6 cellular contexts compared by ENCODE assay signal in genomic region chrY:18118388-18118787, GRCh38.
A peak's percentile ranks its signal among the peaks of the same experiment; 100 is the strongest.
DNase-seq lines count a peak whose midpoint lies in the region; ATAC-seq, FAIRE-seq and TF ChIP-seq lines count a peak whose summit lies in the region.
"Not testable (repeated sequence)": the region's sequence is repeated elsewhere in the genome, so short reads cannot be mapped to it uniquely, and the experiment has no call there.

No MANE protein-coding gene starts in this region.

- not testable (repeated sequence) for H3K4me1 ChIP-seq in A549; RWPE2 (ENCODE audit: insufficient read depth, poor library complexity, severe bottlenecking); body of pancreas; foreskin keratinocyte

- no CpG with 5 or more reads among the region's 2 CpGs for WGBS in A549 (ENCODE audit: missing lambda C conversion rate)
- WGBS in body of pancreas, 2 donors: no CpG with 5 or more reads among the region's 2 CpGs

- not testable (repeated sequence) for H3K27me3 ChIP-seq in RWPE2 (ENCODE audit: insufficient read depth, poor library complexity, severe bottlenecking); body of pancreas; foreskin keratinocyte

- not testable (repeated sequence) for TF ChIP-seq RAD21 in A549 (conservative IDR thresholded peaks at IDR 0.05 in 1 of 2, IDR thresholded peaks at IDR 0.05 in 1 of 2)

- not testable (repeated sequence) for TF ChIP-seq POLR2A in A549 (IDR thresholded peaks at IDR 0.05; ENCODE audit: low read length); body of pancreas (IDR thresholded peaks at IDR 0.05)

- ATAC-seq in A549: peak; percentile 80 to 84; a peak in 5 of 6 replicates
- peak; percentile 89 for ATAC-seq in RWPE2 (ENCODE audit: low read depth)
- ATAC-seq in body of pancreas: peak; percentile 66
- peak; percentile 97 for ATAC-seq in foreskin keratinocyte
- peak; percentile 92 for ATAC-seq in left lobe of liver

- H3K4me3 ChIP-seq in A549; RWPE2 (ENCODE audit: severe bottlenecking); body of pancreas: not testable (repeated sequence)

- POLR2A ChIA-PET in A549 (lab: Yijun Ruan, JAX): not testable (repeated sequence)

- not testable (repeated sequence) for H3K4me2 ChIP-seq in A549

- FAIRE-seq in A549 (lab: Jason Lieb, UNC): peak; percentile 85
- FAIRE-seq in RCC 7860 (lab: Jason Lieb, UNC): peak; percentile 100

- TF ChIP-seq EP300 in A549 (IDR thresholded peaks at IDR 0.05): not testable (repeated sequence)

- intact Hi-C loops in body of pancreas (cut with DNase I): not testable (repeated sequence)

- H3K27ac ChIP-seq in A549; RWPE2 (ENCODE audit: poor library complexity, severe bottlenecking); body of pancreas; foreskin keratinocyte: not testable (repeated sequence)

- H3K36me3 ChIP-seq in RWPE2 (ENCODE audit: low read depth); body of pancreas (replicated peaks in 1 of 2; ENCODE audit: insufficient read depth in 1 of 2, low read depth in 2 of 2): not testable (repeated sequence)

- not testable (repeated sequence) for DNase-seq in A549 (ENCODE audit: low read depth in 1 of 2, low spot score in 1 of 2); RCC 7860 (ENCODE audit: low spot score); RWPE2 (ENCODE audit: low spot score); body of pancreas; foreskin keratinocyte; left lobe of liver (ENCODE audit: low spot score)

- H3K9me3 ChIP-seq in A549; RWPE2 (ENCODE audit: severe bottlenecking); body of pancreas: not testable (repeated sequence)

- CTCF ChIA-PET in A549 (lab: Yijun Ruan, JAX): not testable (repeated sequence)

- not testable (repeated sequence) for TF ChIP-seq CTCF in A549 (IDR thresholded peaks at IDR 0.05); RWPE2 (IDR thresholded peaks at IDR 0.05; ENCODE audit: poor library complexity, severe bottlenecking); body of pancreas (IDR thresholded peaks at IDR 0.05); foreskin keratinocyte (conservative IDR thresholded peaks at IDR 0.05)
